In the genomic region with DNA sequence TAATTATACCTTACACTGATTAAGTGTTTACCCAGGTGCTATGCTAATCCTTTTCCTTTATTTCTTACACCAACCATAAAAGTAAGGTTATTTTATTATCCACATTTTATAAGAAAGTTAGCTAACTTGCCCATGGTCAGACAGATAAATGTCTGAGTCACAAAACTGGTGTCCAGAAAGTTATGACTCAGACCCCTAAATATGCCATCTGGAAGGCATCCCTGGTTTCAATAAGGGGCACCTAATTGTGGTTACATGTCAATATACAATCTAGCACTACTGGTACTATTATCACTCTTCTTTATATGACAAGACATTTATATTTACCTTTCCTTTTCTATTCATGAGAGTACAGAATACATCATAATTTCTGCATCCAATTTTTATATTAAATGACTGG, we compare ENCODE assay signal across 17 cellular contexts.
DNase-seq lines count a peak whose midpoint lies in the region; ATAC-seq, FAIRE-seq and TF ChIP-seq lines count a peak whose summit lies in the region.
"Had no signal": no experiment of that assay in that cellular context is flagged by ENCODE, and none has a peak within 500 bp of the region (broad histone marks: within the 10 kb centered on the region; RNA-seq: fewer than 3 reads in every experiment).

No MANE protein-coding gene starts in this region.

- H3K36me3 ChIP-seq in endothelial cell of umbilical vein (ENCODE audit: control insufficient read depth in 2 of 2, extremely low read depth in 1 of 2, insufficient read depth in 2 of 2, low read length in 2 of 2): no peaks in the 10 kb centered on the region
- H3K36me3 ChIP-seq: thyroid gland had no signal

- H3K4me1 ChIP-seq in endothelial cell of umbilical vein (ENCODE audit: control insufficient read depth, extremely low read depth, insufficient read depth, low read length): no peaks in the 10 kb centered on the region
- H3K4me1 ChIP-seq: thyroid gland had no signal

- no peaks in the 10 kb centered on the region for H3K9me1 ChIP-seq in endothelial cell of umbilical vein (replicated peaks; ENCODE audit: control insufficient read depth, extremely low read depth, insufficient read depth, low read length)

- H4K20me1 ChIP-seq in endothelial cell of umbilical vein (replicated peaks; ENCODE audit: control insufficient read depth, extremely low read depth, insufficient read depth, low read length): no peaks in the 10 kb centered on the region

- H3K4me2 ChIP-seq in endothelial cell of umbilical vein (ENCODE audit: insufficient read depth, low read length): no peak overlapping the region

- H3K9me3 ChIP-seq in endothelial cell of umbilical vein (replicated peaks; ENCODE audit: control insufficient read depth, insufficient read depth, low read length): no peaks in the 10 kb centered on the region
- H3K9me3 ChIP-seq: thyroid gland had no signal

- no peak for FAIRE-seq in endothelial cell of umbilical vein (lab: Jason Lieb, UNC)

- BruUV-seq in endothelial cell of umbilical vein (replicated peaks; lab: Mats Ljungman, UMichigan): no TSS peak

- peaks cover 0 to 2% of the 10 kb centered on the region in 2 experiments for H3K27me3 ChIP-seq in endothelial cell of umbilical vein (ENCODE audit: control insufficient read depth in 2 of 2, insufficient read depth in 2 of 2, low read length in 2 of 2)
- H3K27me3 ChIP-seq: thyroid gland had no signal

- POLR2A ChIA-PET in endothelial cell of umbilical vein (lab: Charles Lee): no interaction called here

- dilution Hi-C loops in endothelial cell of umbilical vein (cut with MboI; ENCODE audit: extremely low pct_ligation_motif_present, low sequenced_read_pairs): no loop called here

- no peak for ATAC-seq in HG02884 (IDR thresholded peaks at IDR 0.05; ENCODE audit: unreplicated experiment)
- ATAC-seq in HG02642 (IDR thresholded peaks at IDR 0.05; ENCODE audit: poor library complexity, unreplicated experiment): no peak
- ATAC-seq: effector memory CD8-positive, alpha-beta T cell had no signal

- no peak overlapping the region for H3K4me3 ChIP-seq in endothelial cell of umbilical vein (replicated peaks in 1 of 3; ENCODE audit: insufficient read depth in 1 of 3, low read depth in 1 of 3, low read length in 3 of 3)
- H3K4me3 ChIP-seq: thyroid gland had no signal

- no peak for TF ChIP-seq CTCF in endothelial cell of umbilical vein (IDR thresholded peaks at IDR 0.05; ENCODE audit: extremely low read depth in 1 of 2, insufficient read depth in 1 of 2, low read depth in 1 of 2, low read length in 2 of 2)

- no peak for TF ChIP-seq POLR2A in endothelial cell of umbilical vein (IDR thresholded peaks at IDR 0.05; ENCODE audit: low read depth, low read length)

- CTCF ChIA-PET in endothelial cell of umbilical vein (lab: Charles Lee): no interaction called here

- no peak overlapping the region for H2AFZ ChIP-seq in endothelial cell of umbilical vein (ENCODE audit: low read depth, low read length)

- intact Hi-C loops in endothelial cell of umbilical vein (cut with micrococcal nuclease): loop anchor here (10.0 kb wide), 1 partner anchor 461 kb away; no protein-coding TSS in a partner anchor

- no peak overlapping the region for H3K27ac ChIP-seq in endothelial cell of umbilical vein (ENCODE audit: insufficient read depth, low read depth, low read length)
- H3K27ac ChIP-seq: thyroid gland, VCaP had no signal

- no peak overlapping the region for H3K9ac ChIP-seq in endothelial cell of umbilical vein (replicated peaks; ENCODE audit: extremely low read depth, insufficient read depth, low read length)

- peak; percentile 73 for DNase-seq in EL
- peak; percentile 47 for DNase-seq in NCI-H146 treated with DMSO at 0.1 percent for 48 hours (lab: John Stamatoyannopoulos, UW; ENCODE audit: unreplicated experiment)
- no peak for DNase-seq in endothelial cell of umbilical vein (ENCODE audit: low read depth, low spot score)
- DNase-seq in non-pigmented ciliary epithelial cell (ENCODE audit: low read depth): peak; percentile 26
- DNase-seq in activated naive CD4-positive, alpha-beta T cell (lab: John Stamatoyannopoulos, UW): no peak
- DNase-seq in activated CD4-positive, CD25-positive, alpha-beta regulatory T cell (lab: John Stamatoyannopoulos, UW): no peak
- DNase-seq: activated gamma-delta T cell; CD4-positive, CD25-positive, alpha-beta regulatory T cell; effector memory CD8-positive, alpha-beta T cell; GDM1; hippocampal formation; NCI-H1105; stimulated activated CD4-positive, alpha-beta T cell treated with anti-CD3 and anti-CD28 coated beads, Interleukin-1b, Interleukin-23, amount 100 ng/mL, for 48 hours; thyroid gland had no signal

- no peaks in the 10 kb centered on the region for H3K79me2 ChIP-seq in endothelial cell of umbilical vein (ENCODE audit: control insufficient read depth, insufficient read depth, low read length)

TF ChIP-seq in endothelial cell of umbilical vein, 7 proteins besides CTCF, POLR2A, EP300 and RAD21:
- TF ChIP-seq POLR2AphosphoS5 (IDR thresholded peaks at IDR 0.05; ENCODE audit: insufficient read depth, low read depth, low read length): no peak
- TF ChIP-seq EZH2 (IDR thresholded peaks at IDR 0.05; ENCODE audit: borderline replicate concordance, low read depth, low read length, severe bottlenecking): no peak
- TF ChIP-seq FOS (IDR thresholded peaks at IDR 0.05; ENCODE audit: borderline replicate concordance, insufficient read depth, low read length): peak; percentile 65
- TF ChIP-seq JUN (IDR thresholded peaks at IDR 0.05; ENCODE audit: borderline replicate concordance, insufficient read depth, insufficient read length, low read depth): peak; percentile 14
- no peak for TF ChIP-seq MAX (IDR thresholded peaks at IDR 0.05; ENCODE audit: insufficient read depth, insufficient read length)
- TF ChIP-seq GATA2 (IDR thresholded peaks at IDR 0.05; ENCODE audit: insufficient read depth, insufficient read length, low read depth, low read length): no peak
- no peak for TF ChIP-seq MYC (IDR thresholded peaks at IDR 0.05; ENCODE audit: low read depth, low read length)
TF ChIP-seq in endothelial cell of umbilical vein: peak in this region for 2.

Comparison
In these comparisons a context has a peak if more than half of its experiments do, and no peak if none do; other contexts are left out.
1. DNase-seq: peak in EL (single experiment), NCI-H146 treated with DMSO at 0.1 percent for 48 hours (single experiment) and non-pigmented ciliary epithelial cell (single experiment); none in endothelial cell of umbilical vein (single experiment), activated naive CD4-positive, alpha-beta T cell (0 of 4) and activated CD4-positive, CD25-positive, alpha-beta regulatory T cell (0 of 4).